9 cellular contexts compared by ENCODE assay signal in the genomic region with DNA sequence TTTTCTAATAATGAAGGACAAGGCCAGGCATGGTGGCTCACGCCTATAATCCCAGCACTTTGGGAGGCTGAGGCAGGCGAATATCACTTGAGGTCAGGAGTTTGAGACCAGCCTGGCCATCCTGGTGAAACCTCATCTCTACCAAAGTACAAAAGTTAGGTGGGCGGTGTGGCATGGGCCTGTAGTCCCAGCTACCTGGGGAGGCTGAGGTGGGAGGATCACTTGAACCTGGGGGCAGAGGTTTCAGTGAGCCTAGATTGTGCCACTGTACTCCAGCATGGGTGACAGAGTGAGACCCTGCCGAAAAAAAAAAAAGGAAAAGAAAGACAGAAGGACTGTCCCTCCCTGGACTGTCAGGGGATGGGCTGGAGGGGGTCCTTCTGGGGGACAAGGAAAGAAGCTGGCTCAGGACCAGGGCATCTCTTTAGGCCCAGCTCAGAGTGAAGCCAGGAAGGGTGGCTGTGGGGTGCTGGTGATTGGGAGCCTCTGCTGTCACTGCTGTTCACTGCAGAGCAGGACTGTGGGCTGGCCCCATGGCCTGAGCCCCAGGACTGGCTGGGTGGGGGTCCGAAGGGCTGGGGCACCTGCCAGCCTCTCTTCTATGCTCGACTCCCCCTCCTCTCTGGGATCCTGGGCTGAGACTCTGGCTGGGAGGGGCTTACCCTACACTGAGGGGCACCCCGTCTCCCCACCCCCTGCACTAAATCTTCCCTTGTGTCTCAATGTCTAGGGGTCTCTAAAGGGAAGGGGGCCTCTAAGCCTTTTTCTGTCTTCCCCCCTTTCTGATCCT. TPM values are rescaled to one million over a fixed set of nuclear protein-coding genes. Genes with fewer than 3 reads are reported as not detected.
A peak's percentile ranks its signal among the peaks of the same experiment; 100 is the strongest.
DNase-seq lines count a peak whose midpoint lies in the region; ATAC-seq and TF ChIP-seq lines count a peak whose summit lies in the region.
"Had no signal": no experiment of that assay in that cellular context is flagged by ENCODE, and none has a peak within 500 bp of the region (broad histone marks: within the 10 kb centered on the region; RNA-seq: fewer than 3 reads in every experiment).

No MANE protein-coding gene starts in this region.

- intact Hi-C loops in body of pancreas (cut with DNase I): no loop called here

- H3K27me3 Mint-ChIP-seq in activated T-helper 17 cell treated with anti-CD3 and anti-CD28 coated beads, Interleukin-2, amount 50 U/mL, for 72 hours: peaks cover 25% of the 10 kb centered on the region
- peaks cover 74% of the 10 kb centered on the region for H3K27me3 Mint-ChIP-seq in stimulated activated naive CD8-positive, alpha-beta T cell treated with anti-CD3 and anti-CD28 coated beads, Interleukin-15, amount 100 ng/mL, for 72 hours

- TF ChIP-seq POLR2A in body of pancreas (IDR thresholded peaks at IDR 0.05): no peak

- DNase-seq in stimulated activated naive CD8-positive, alpha-beta T cell treated with anti-CD3 and anti-CD28 coated beads, Interleukin-15, amount 100 ng/mL, for 72 hours: no peak
- no peak for DNase-seq in NCI-H82 (lab: John Stamatoyannopoulos, UW)
- no peak for DNase-seq in NCI-H2171 treated with DMSO at 0.1 percent for 48 hours (lab: John Stamatoyannopoulos, UW)
- no peak for DNase-seq in body of pancreas

- H3K36me3 Mint-ChIP-seq in activated T-helper 17 cell treated with anti-CD3 and anti-CD28 coated beads, Interleukin-2, amount 50 U/mL, for 72 hours (ENCODE audit: low read depth): no peaks in the 10 kb centered on the region

- peaks cover 6% of the 10 kb centered on the region for H3K4me1 Mint-ChIP-seq in activated T-helper 17 cell treated with anti-CD3 and anti-CD28 coated beads, Interleukin-2, amount 50 U/mL, for 72 hours
- peaks cover 42% of the 10 kb centered on the region for H3K4me1 Mint-ChIP-seq in stimulated activated naive CD8-positive, alpha-beta T cell treated with anti-CD3 and anti-CD28 coated beads, Interleukin-15, amount 100 ng/mL, for 72 hours

- peaks cover 52% of the 10 kb centered on the region for H3K4me1 ChIP-seq in HUES48 (ENCODE audit: control insufficient read depth, insufficient read depth, low read length)
- H3K4me1 ChIP-seq in iPS-15b (ENCODE audit: control insufficient read depth, insufficient read depth, low read length): peaks cover 19% of the 10 kb centered on the region
- H3K4me1 ChIP-seq in body of pancreas: peaks cover 18% of the 10 kb centered on the region
- H3K4me1 ChIP-seq: HAP-1 had no signal

- H3K27me3 ChIP-seq in HUES48 (ENCODE audit: control insufficient read depth, insufficient read depth, low read length) (no peaks in the 10 kb centered on the region), iPS-15b (ENCODE audit: control insufficient read depth, insufficient read depth, low read length) (peaks cover 5% of the 10 kb centered on the region), body of pancreas (no peaks in the 10 kb centered on the region)

- TF ChIP-seq CTCF in body of pancreas (IDR thresholded peaks at IDR 0.05): no peak

- 56 to 68% methylated on average over 5 to 7 of the region's 7 CpGs for WGBS in body of pancreas, 2 donors

- no peaks in the 10 kb centered on the region for H3K9me3 Mint-ChIP-seq in activated T-helper 17 cell treated with anti-CD3 and anti-CD28 coated beads, Interleukin-2, amount 50 U/mL, for 72 hours
- no peaks in the 10 kb centered on the region for H3K9me3 Mint-ChIP-seq in stimulated activated naive CD8-positive, alpha-beta T cell treated with anti-CD3 and anti-CD28 coated beads, Interleukin-15, amount 100 ng/mL, for 72 hours

- no peak for ATAC-seq in activated T-helper 17 cell treated with anti-CD3 and anti-CD28 coated beads, Interleukin-2, amount 50 U/mL, for 72 hours (replicated peaks)
- ATAC-seq in stimulated activated naive CD8-positive, alpha-beta T cell treated with anti-CD3 and anti-CD28 coated beads, Interleukin-15, amount 100 ng/mL, for 72 hours: peak; percentile 1
- ATAC-seq in HG02798 (IDR thresholded peaks at IDR 0.05; ENCODE audit: poor library complexity, unreplicated experiment) (no peak), body of pancreas (no peak)

- peak overlapping the region; percentile 54 for H3K4me3 ChIP-seq in HUES48 (ENCODE audit: low read depth, low read length)
- H3K4me3 ChIP-seq in iPS-15b (ENCODE audit: low read depth, low read length): peak overlapping the region; percentile 63
- H3K4me3 ChIP-seq in body of pancreas: peak overlapping the region in 1 of 2 donors; percentile 92

- H3K36me3 ChIP-seq in HUES48 (ENCODE audit: control insufficient read depth, insufficient read depth, low read length) (no peaks in the 10 kb centered on the region), iPS-15b (ENCODE audit: control insufficient read depth, insufficient read depth, low read length) (no peaks in the 10 kb centered on the region), body of pancreas (replicated peaks in 1 of 2; ENCODE audit: insufficient read depth in 1 of 2, low read depth in 2 of 2) (no peaks in the 10 kb centered on the region)
- H3K36me3 ChIP-seq: HAP-1 had no signal

- H3K9ac ChIP-seq in HUES48 (ENCODE audit: low read depth, low read length) (no peak overlapping the region), iPS-15b (ENCODE audit: low read depth, low read length) (no peak overlapping the region)

- peak overlapping the region; percentile 59 for H3K4me3 Mint-ChIP-seq in activated T-helper 17 cell treated with anti-CD3 and anti-CD28 coated beads, Interleukin-2, amount 50 U/mL, for 72 hours
- peak overlapping the region; percentile 73 to 77 for H3K4me3 Mint-ChIP-seq in stimulated activated naive CD8-positive, alpha-beta T cell treated with anti-CD3 and anti-CD28 coated beads, Interleukin-15, amount 100 ng/mL, for 72 hours

- H3K9me3 ChIP-seq in HUES48 (ENCODE audit: control insufficient read depth, insufficient read depth, low read length) (no peaks in the 10 kb centered on the region), iPS-15b (ENCODE audit: control insufficient read depth, insufficient read depth, low read length) (no peaks in the 10 kb centered on the region), body of pancreas (no peaks in the 10 kb centered on the region)
- H3K9me3 ChIP-seq: HAP-1 had no signal

- no peak overlapping the region for H3K27ac Mint-ChIP-seq in activated T-helper 17 cell treated with anti-CD3 and anti-CD28 coated beads, Interleukin-2, amount 50 U/mL, for 72 hours
- peak overlapping the region in 1 of 2 donors; percentile 41 for H3K27ac Mint-ChIP-seq in stimulated activated naive CD8-positive, alpha-beta T cell treated with anti-CD3 and anti-CD28 coated beads, Interleukin-15, amount 100 ng/mL, for 72 hours

- H3K27ac ChIP-seq in HUES48 (ENCODE audit: low read depth, low read length): no peak overlapping the region
- peak overlapping the region in 2 of 4 donors; percentile 31 to 83 for H3K27ac ChIP-seq in body of pancreas

RNA-seq across cellular contexts. Expression of a gene that starts 0.9 kb away (rescaled TPM):
- total RNA-seq in activated T-helper 17 cell treated with anti-CD3 and anti-CD28 coated beads, Interleukin-2, amount 50 U/mL, for 72 hours: 1 to 10 TPM in 1 of 2 donors, under 1 TPM in 1; 0.69 to 2.2 TPM
- 10 to 100 TPM in 1 of 2 donors, 1 to 10 TPM in 1; 5.2 to 10.9 TPM for total RNA-seq in body of pancreas
